8 cellular contexts compared by ENCODE assay signal in genomic region chr5:157857821-157858526, GRCh38. TPM values are rescaled to one million over a fixed set of nuclear protein-coding genes. Genes with fewer than 3 reads are reported as not detected.
DNase-seq lines count a peak whose midpoint lies in the region; ATAC-seq and TF ChIP-seq lines count a peak whose summit lies in the region.

No MANE protein-coding gene starts in this region.

- H3K27ac ChIP-seq in KMS-11, result peak overlapping the region; percentile 40

- no peak overlapping the region for H3K4me3 ChIP-seq in KMS-11 (IDR thresholded peaks at IDR 0.05; ENCODE audit: insufficient read depth, low read depth, low read length)

- 0 out of 2 replicates have a peak, but pooled peaks cover 3% of the 10 kb centered on the region for H4K20me1 ChIP-seq in KMS-11 (ENCODE audit: insufficient read depth)

- DNase-seq in CMK (ENCODE audit: low read depth), result peak; percentile 36
- no peak for DNase-seq in activated T-helper 2 cell treated with anti-CD3 and anti-CD28 coated beads, Interferon-gamma antibody, Interleukin-2, Interleukin-4, amounts not matched to agents 10 μg/mL and 5 μg/mL and 100 μg/mL, durations not matched to agents 14 hours and 24 hours and 36 hours (ENCODE audit: low spot score)
- DNase-seq in left cardiac atrium, result no peak
- no peak for DNase-seq in sciatic nerve (ENCODE audit: low spot score)
- no peak for DNase-seq in posterior cingulate gyrus
- no peak for DNase-seq in iPS-NIHi7 (ENCODE audit: extremely low spot score)
- DNase-seq in NK-92 treated with Interleukin-12 subunit alpha and Interleukin-12 subunit beta, amount 100 ng/mL, for 24 hours (lab: John Stamatoyannopoulos, UW), result no peak

- peak overlapping the region; percentile 93 for H3K4me2 ChIP-seq in KMS-11

- peak overlapping the region; percentile 98 for H3K27ac Mint-ChIP-seq in activated T-helper 2 cell treated with anti-CD3 and anti-CD28 coated beads, Interferon-gamma antibody, Interleukin-2, Interleukin-4, amounts not matched to agents 10 μg/mL and 5 μg/mL and 100 μg/mL, durations not matched to agents 14 hours and 24 hours and 36 hours

- no peaks in the 10 kb centered on the region for H3K36me3 ChIP-seq in KMS-11 (ENCODE audit: insufficient read depth)

- TF ChIP-seq CTCF in KMS-11 (conservative IDR thresholded peaks at IDR 0.05; ENCODE audit: low read depth, low read length), result no peak

- H3K4me1 ChIP-seq in KMS-11 (ENCODE audit: low read depth, poor library complexity, severe bottlenecking), result peaks cover 63% of the 10 kb centered on the region

- no peaks in the 10 kb centered on the region for H3K27me3 ChIP-seq in KMS-11 (ENCODE audit: insufficient read depth, low read depth)

- no peak overlapping the region for H2AFZ ChIP-seq in KMS-11 (ENCODE audit: low read depth)

- peak overlapping the region; percentile 86 for H3K4me3 Mint-ChIP-seq in activated T-helper 2 cell treated with anti-CD3 and anti-CD28 coated beads, Interferon-gamma antibody, Interleukin-2, Interleukin-4, amounts not matched to agents 10 μg/mL and 5 μg/mL and 100 μg/mL, durations not matched to agents 14 hours and 24 hours and 36 hours (ENCODE audit: low read depth)

- intact Hi-C loops in activated T-helper 2 cell treated with anti-CD3 and anti-CD28 coated beads, Interferon-gamma antibody, Interleukin-2, Interleukin-4, amounts not matched to agents 10 μg/mL and 5 μg/mL and 100 μg/mL, durations not matched to agents 14 hours and 24 hours and 36 hours (cut with micrococcal nuclease), result loop anchor here (1.0 to 5.0 kb wide), 9 partner anchors 29 to 1554 kb away; partner anchors contain the start of gene THG1L
- intact Hi-C loops in left cardiac atrium (cut with DNase I), result loop anchor here in 1 of 2 donors (2.0 to 10.0 kb wide), 4 partner anchors 36 to 137 kb away; no protein-coding TSS in a partner anchor
- intact Hi-C loops in sciatic nerve (cut with DNase I), result no loop called here
- intact Hi-C loops in posterior cingulate gyrus (cut with DNase I), result loop anchor here (5.0 kb wide), 2 partner anchors 41 to 89 kb away; no protein-coding TSS in a partner anchor

- peaks cover 58% of the 10 kb centered on the region for H3K79me2 ChIP-seq in KMS-11 (ENCODE audit: insufficient read depth, low read depth)

- peak overlapping the region; percentile 69 for H3K9ac ChIP-seq in KMS-11

- peaks cover 64% of the 10 kb centered on the region for H3K4me1 Mint-ChIP-seq in activated T-helper 2 cell treated with anti-CD3 and anti-CD28 coated beads, Interferon-gamma antibody, Interleukin-2, Interleukin-4, amounts not matched to agents 10 μg/mL and 5 μg/mL and 100 μg/mL, durations not matched to agents 14 hours and 24 hours and 36 hours (ENCODE audit: low read depth)

- no peaks in the 10 kb centered on the region for H3K27me3 Mint-ChIP-seq in activated T-helper 2 cell treated with anti-CD3 and anti-CD28 coated beads, Interferon-gamma antibody, Interleukin-2, Interleukin-4, amounts not matched to agents 10 μg/mL and 5 μg/mL and 100 μg/mL, durations not matched to agents 14 hours and 24 hours and 36 hours (ENCODE audit: low read depth)

- no peaks in the 10 kb centered on the region for H3K9me3 Mint-ChIP-seq in activated T-helper 2 cell treated with anti-CD3 and anti-CD28 coated beads, Interferon-gamma antibody, Interleukin-2, Interleukin-4, amounts not matched to agents 10 μg/mL and 5 μg/mL and 100 μg/mL, durations not matched to agents 14 hours and 24 hours and 36 hours

- peak; percentile 12 to 44 for ATAC-seq in left cardiac atrium
- peak; percentile 66 for ATAC-seq in sciatic nerve

- H3K36me3 Mint-ChIP-seq in activated T-helper 2 cell treated with anti-CD3 and anti-CD28 coated beads, Interferon-gamma antibody, Interleukin-2, Interleukin-4, amounts not matched to agents 10 μg/mL and 5 μg/mL and 100 μg/mL, durations not matched to agents 14 hours and 24 hours and 36 hours (ENCODE audit: low read depth), result peaks cover 25% of the 10 kb centered on the region

RNA-seq across cellular contexts. Expression of gene CLINT1, which starts 1.0 kb away (rescaled TPM):
- 95.2 and 100 TPM in 2 replicates for total RNA-seq in activated T-helper 2 cell treated with anti-CD3 and anti-CD28 coated beads, Interferon-gamma antibody, Interleukin-2, Interleukin-4, amounts not matched to agents 10 μg/mL and 5 μg/mL and 100 μg/mL, durations not matched to agents 14 hours and 24 hours and 36 hours
- total RNA-seq in left cardiac atrium, result 10 to 100 TPM; 54.0 to 72.8 TPM
- 52.9 TPM for total RNA-seq in sciatic nerve
